In the genomic region with DNA sequence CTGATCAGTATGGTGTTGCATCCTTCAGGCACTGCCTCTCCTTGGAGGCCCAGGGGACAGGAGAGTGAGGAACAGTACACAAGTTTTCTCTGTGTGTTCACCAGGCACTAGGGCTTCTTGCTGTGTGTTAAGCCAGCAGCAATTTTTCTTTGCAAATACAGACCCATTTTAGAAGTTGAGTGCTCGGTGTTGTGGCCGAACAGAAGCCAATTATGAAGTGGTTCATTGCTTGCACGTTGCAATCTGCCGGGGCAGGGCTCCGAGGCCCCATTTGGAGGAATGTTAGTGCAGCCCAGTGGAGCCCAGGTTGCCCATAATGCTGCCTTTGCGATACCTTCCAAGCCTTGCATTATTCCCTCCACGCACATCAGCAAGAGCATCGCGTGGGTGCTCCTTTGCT, we compare ENCODE assay signal across 19 cellular contexts. TPM values are rescaled to one million over a fixed set of nuclear protein-coding genes. Genes with fewer than 3 reads are reported as not detected.
DNase-seq lines count a peak whose midpoint lies in the region; ATAC-seq, FAIRE-seq and TF ChIP-seq lines count a peak whose summit lies in the region.
"Had no signal": no experiment of that assay in that cellular context is flagged by ENCODE, and none has a peak within 500 bp of the region (broad histone marks: within the 10 kb centered on the region; RNA-seq: fewer than 3 reads in every experiment).

No MANE protein-coding gene starts in this region.

- H3K27ac ChIP-seq in mammary epithelial cell (ENCODE audit: insufficient read depth, low read depth, low read length) (no peak overlapping the region), PC-3 (ENCODE audit: low read length) (peak overlapping the region; percentile 88), astrocyte (ENCODE audit: low read depth, low read length) (no peak overlapping the region), mesenchymal stem cell (ENCODE audit: low read length, poor library complexity, severe bottlenecking) (peak overlapping the region; percentile 68)
- H3K27ac ChIP-seq: 22Rv1, A549, C4-2B had no signal

- H3K4me2 ChIP-seq in mammary epithelial cell (ENCODE audit: insufficient read depth, low read depth, low read length) (no peak overlapping the region), PC-3 (ENCODE audit: low read length) (peak overlapping the region; percentile 73), astrocyte (ENCODE audit: low read length) (peak overlapping the region; percentile 66), mesenchymal stem cell (ENCODE audit: low read length, poor library complexity, severe bottlenecking) (no peak overlapping the region)
- H3K4me2 ChIP-seq: A549 had no signal

- H3K4me3 Mint-ChIP-seq in MCF 10A (ENCODE audit: unreplicated experiment) (no peak overlapping the region), astrocyte (ENCODE audit: unreplicated experiment) (no peak overlapping the region)
- H3K4me3 Mint-ChIP-seq: CD4-positive, alpha-beta T cell had no signal

- H3K27ac Mint-ChIP-seq in MCF 10A (ENCODE audit: low read depth, unreplicated experiment) (no peak overlapping the region), astrocyte (ENCODE audit: unreplicated experiment) (peak overlapping the region; percentile 55)
- H3K27ac Mint-ChIP-seq: CD4-positive, alpha-beta T cell had no signal

- no peak overlapping the region for H2BK12ac ChIP-seq in mesenchymal stem cell (ENCODE audit: low read length in 2 of 2)

- no peak for TF ChIP-seq CTCF in mammary epithelial cell (conservative IDR thresholded peaks at IDR 0.05 in 1 of 2, IDR thresholded peaks at IDR 0.05 in 1 of 2; ENCODE audit: extremely low read depth in 1 of 2, insufficient read depth in 1 of 2, low read depth in 1 of 2, low read length in 2 of 2)
- no peak for TF ChIP-seq CTCF in MCF 10A (IDR thresholded peaks at IDR 0.05; ENCODE audit: unreplicated experiment)
- no peak for TF ChIP-seq CTCF in PC-3 (conservative IDR thresholded peaks at IDR 0.05; ENCODE audit: low read depth, low read length)
- TF ChIP-seq CTCF in astrocyte (IDR thresholded peaks at IDR 0.05; ENCODE audit: insufficient read depth, low read depth, low read length), result no peak

- peaks cover 2% of the 10 kb centered on the region for H3K79me1 ChIP-seq in mesenchymal stem cell (replicated peaks; ENCODE audit: low read length, poor library complexity, severe bottlenecking)

- H3K4me3 ChIP-seq in mammary epithelial cell (replicated peaks in 1 of 3; ENCODE audit: insufficient read depth in 1 of 3, low read depth in 2 of 3, low read length in 3 of 3) (no peak overlapping the region), PC-3 (ENCODE audit: low read length) (no peak overlapping the region), astrocyte (ENCODE audit: insufficient read depth, low read depth, low read length) (no peak overlapping the region), mesenchymal stem cell (ENCODE audit: insufficient read depth in 1 of 2, low read depth in 1 of 2, low read length in 2 of 2) (no peak overlapping the region)
- H3K4me3 ChIP-seq: A549 had no signal

- H4K20me1 ChIP-seq in mammary epithelial cell (ENCODE audit: insufficient read depth, low read length) (no peaks in the 10 kb centered on the region), PC-3 (ENCODE audit: low read length) (no peaks in the 10 kb centered on the region), astrocyte (ENCODE audit: insufficient read depth, low read length) (no peaks in the 10 kb centered on the region)

- intact Hi-C loops in mammary epithelial cell (cut with micrococcal nuclease) (no loop called here), MCF 10A (cut with micrococcal nuclease) (no loop called here), PC-3 (cut with micrococcal nuclease) (no loop called here)

- H2BK15ac ChIP-seq in mesenchymal stem cell (ENCODE audit: low read depth, poor library complexity, severe bottlenecking), result no peak overlapping the region

- H3K79me2 ChIP-seq in mammary epithelial cell (ENCODE audit: insufficient read depth, low read length), result no peaks in the 10 kb centered on the region
- H3K79me2 ChIP-seq in PC-3 (ENCODE audit: low read length), result no peaks in the 10 kb centered on the region
- H3K79me2 ChIP-seq in astrocyte (ENCODE audit: insufficient read depth, low read length), result no peaks in the 10 kb centered on the region

- H3K27me3 ChIP-seq in mammary epithelial cell (ENCODE audit: insufficient read depth, low read length), result no peaks in the 10 kb centered on the region
- no peaks in the 10 kb centered on the region for H3K27me3 ChIP-seq in PC-3 (ENCODE audit: low read length)
- H3K27me3 ChIP-seq in astrocyte (ENCODE audit: insufficient read depth, low read length), result no peaks in the 10 kb centered on the region
- H3K27me3 ChIP-seq in mesenchymal stem cell (ENCODE audit: control insufficient read depth in 1 of 2, insufficient read depth in 1 of 2, low read length in 2 of 2), result no peaks in the 10 kb centered on the region

- H3K4me1 Mint-ChIP-seq in MCF 10A (ENCODE audit: insufficient read depth, unreplicated experiment) (no peaks in the 10 kb centered on the region), astrocyte (ENCODE audit: low read depth, unreplicated experiment) (peaks cover 13% of the 10 kb centered on the region)

- H4K8ac ChIP-seq in mesenchymal stem cell (ENCODE audit: low read length), result no peak overlapping the region

- in situ Hi-C loops in mammary epithelial cell (cut with MboI; ENCODE audit: low sequenced_read_pairs in 2 of 2), result no loop called here

- no peak for FAIRE-seq in astrocyte (lab: Jason Lieb, UNC)
- FAIRE-seq: A549, HepG2 had no signal

- DNase-seq in mammary epithelial cell (no peak), MCF 10A (ENCODE audit: unreplicated experiment) (no peak), PC-3 (no peak), astrocyte (ENCODE audit: low read depth) (no peak), mesenchymal stem cell (no peak), cerebellar nuclear complex (lab: John Stamatoyannopoulos, UW) (no peak), NCI-H187 (lab: John Stamatoyannopoulos, UW) (no peak)
- DNase-seq: AML-193; Caco-2; CD4-positive, alpha-beta T cell; DMS79; GF-D8; H7; HFFc6 had no signal

- BruUV-seq in mammary epithelial cell (replicated peaks; lab: Mats Ljungman, UMichigan), result no TSS peak
- BruUV-seq in MCF 10A (replicated peaks; lab: Mats Ljungman, UMichigan), result no TSS peak
- BruUV-seq in PC-3 (replicated peaks; lab: Mats Ljungman, UMichigan), result no TSS peak

- POLR2A ChIA-PET in MCF 10A (lab: Yijun Ruan, JAX), result no interaction called here
- POLR2A ChIA-PET in PC-3 (lab: Charles Lee; ENCODE audit: unreplicated experiment), result no interaction called here

- H2AK5ac ChIP-seq in mesenchymal stem cell (ENCODE audit: low read length, severe bottlenecking), result no peak overlapping the region

- no peak overlapping the region for H4K91ac ChIP-seq in mesenchymal stem cell (ENCODE audit: low read length)

- no peaks in the 10 kb centered on the region for H3K27me3 Mint-ChIP-seq in MCF 10A (ENCODE audit: insufficient read depth, unreplicated experiment)
- peaks cover 12% of the 10 kb centered on the region for H3K27me3 Mint-ChIP-seq in astrocyte (ENCODE audit: low read depth, unreplicated experiment)
- H3K27me3 Mint-ChIP-seq: CD4-positive, alpha-beta T cell had no signal

- no peaks in the 10 kb centered on the region for H3K36me3 ChIP-seq in mammary epithelial cell (ENCODE audit: insufficient read depth, low read length)
- no peaks in the 10 kb centered on the region for H3K36me3 ChIP-seq in PC-3 (ENCODE audit: low read depth, low read length)
- H3K36me3 ChIP-seq in astrocyte (ENCODE audit: insufficient read depth, low read length), result no peaks in the 10 kb centered on the region
- H3K36me3 ChIP-seq in mesenchymal stem cell (ENCODE audit: control insufficient read depth in 1 of 2, insufficient read depth in 2 of 2, low read depth in 1 of 2, low read length in 2 of 2), result no peaks in the 10 kb centered on the region

- H3K9me2 ChIP-seq in PC-3 (replicated peaks; ENCODE audit: low read length), result no peaks in the 10 kb centered on the region

- dilution Hi-C loops in mammary epithelial cell (cut with HindIII; ENCODE audit: low sequenced_read_pairs), result no loop called here

- H3K18ac ChIP-seq in mesenchymal stem cell (ENCODE audit: low read depth in 1 of 2, low read length in 2 of 2), result no peak overlapping the region

- 79% methylated on average over 9 of the region's 9 CpGs for WGBS in mammary epithelial cell (ENCODE audit: low coverage, missing lambda C conversion rate)
- 85% methylated on average over 9 of the region's 9 CpGs for WGBS in mesenchymal stem cell

- H3K14ac ChIP-seq in mesenchymal stem cell (ENCODE audit: low read length in 2 of 2), result no peak overlapping the region

- H2BK5ac ChIP-seq in mesenchymal stem cell (ENCODE audit: low read depth, low read length, poor library complexity, severe bottlenecking), result no peak overlapping the region

- H3K9me3 ChIP-seq in mammary epithelial cell (replicated peaks; ENCODE audit: insufficient read depth, low read length) (no peaks in the 10 kb centered on the region), PC-3 (ENCODE audit: low read length) (no peaks in the 10 kb centered on the region), astrocyte (ENCODE audit: insufficient read depth, low read depth, low read length) (no peaks in the 10 kb centered on the region), mesenchymal stem cell (ENCODE audit: control insufficient read depth, low read length) (peaks cover 9% of the 10 kb centered on the region)
- H3K9me3 ChIP-seq: A549 had no signal

- H3K4ac ChIP-seq in mesenchymal stem cell (ENCODE audit: low read depth in 1 of 2, low read length in 2 of 2), result no peak overlapping the region

- H3K36me3 Mint-ChIP-seq in MCF 10A (ENCODE audit: insufficient read depth, unreplicated experiment) (no peaks in the 10 kb centered on the region), astrocyte (ENCODE audit: low read depth, unreplicated experiment) (no peaks in the 10 kb centered on the region)

- no peak overlapping the region for H3K23ac ChIP-seq in mesenchymal stem cell (ENCODE audit: low read length in 2 of 2)

- H3K9ac ChIP-seq in mammary epithelial cell (ENCODE audit: insufficient read depth, low read length) (no peak overlapping the region), PC-3 (ENCODE audit: low read length) (0 out of 2 replicates have a peak overlapping the region, but pooled peaks have one; percentile 27), astrocyte (ENCODE audit: low read length) (no peak overlapping the region), mesenchymal stem cell (ENCODE audit: low read length) (no peak overlapping the region)

- H3K4me1 ChIP-seq in mammary epithelial cell (ENCODE audit: insufficient read depth, low read length) (peaks cover 13% of the 10 kb centered on the region), PC-3 (ENCODE audit: insufficient read depth, low read length) (peaks cover 23% of the 10 kb centered on the region), astrocyte (ENCODE audit: insufficient read depth, low read length) (peaks cover 14% of the 10 kb centered on the region), mesenchymal stem cell (ENCODE audit: control insufficient read depth, insufficient read depth, low read depth, low read length) (peaks cover 11% of the 10 kb centered on the region)
- H3K4me1 ChIP-seq: A549, Caco-2 had no signal

- H3F3A ChIP-seq in PC-3 (ENCODE audit: low read length, unreplicated experiment), result peaks cover 4% of the 10 kb centered on the region

- ATAC-seq in PC-3, result no peak
- no peak for ATAC-seq in HG02870 (IDR thresholded peaks at IDR 0.05; ENCODE audit: unreplicated experiment)

- H2AFZ ChIP-seq in mammary epithelial cell (ENCODE audit: low read depth, low read length) (peak overlapping the region; percentile 75), PC-3 (ENCODE audit: low read length) (0 out of 2 replicates have a peak overlapping the region, but pooled peaks have one; percentile 57), astrocyte (ENCODE audit: low read depth, low read length) (no peak overlapping the region), mesenchymal stem cell (ENCODE audit: low read depth, low read length) (no peak overlapping the region)

- H3K9me3 Mint-ChIP-seq in MCF 10A (ENCODE audit: unreplicated experiment) (peaks cover 15% of the 10 kb centered on the region), astrocyte (ENCODE audit: unreplicated experiment) (peaks cover 5% of the 10 kb centered on the region)
- H3K9me3 Mint-ChIP-seq: HFFc6 had no signal

- no peak overlapping the region for H2BK120ac ChIP-seq in mesenchymal stem cell (ENCODE audit: low read depth, low read length)

- CTCF ChIA-PET in mammary epithelial cell (lab: Charles Lee; ENCODE audit: low non-redundant PET) (no interaction called here), MCF 10A (lab: Yijun Ruan, JAX) (no interaction called here), PC-3 (lab: Charles Lee) (no interaction called here)

RNA-seq across cellular contexts. Expression of a gene that starts 51.0 kb away (rescaled TPM):
- total RNA-seq in mammary epithelial cell, result under 1 TPM in 1 of 2 donors, not detected in 1; 0.24 TPM
- 0.03 TPM for polyA plus RNA-seq in mammary epithelial cell
- polyA minus RNA-seq in mammary epithelial cell, result not detected
- total RNA-seq in MCF 10A (2022), result not detected in 2 replicates
- total RNA-seq in PC-3 (2014; rRNA removed), result 0.69 and 0.92 TPM in 2 replicates
- 1.9 and 4.1 TPM in 2 replicates for total RNA-seq in astrocyte
- not detected for polyA plus RNA-seq in mesenchymal stem cell (2013, experiment 1 of 2)
- polyA plus RNA-seq in mesenchymal stem cell (2013, experiment 2 of 2), result 0.01 TPM

Comparison
In these comparisons a context has a peak if more than half of its experiments do, and no peak if none do; other contexts are left out.
1. H2AFZ ChIP-seq: peak in mammary epithelial cell (single experiment) and PC-3 (single experiment); none in astrocyte (single experiment) and mesenchymal stem cell (single experiment).
2. H3K27ac ChIP-seq: peak in PC-3 (single experiment) and mesenchymal stem cell (single experiment); none in mammary epithelial cell (single experiment) and astrocyte (single experiment).
3. H3K4me2 ChIP-seq: peak in PC-3 (single experiment) and astrocyte (single experiment); none in mammary epithelial cell (single experiment) and mesenchymal stem cell (single experiment).